ENCODE assay signal across 21 cellular contexts in genomic region chr4:168677879-168678278, GRCh38.
"Had no signal": no experiment of that assay in that cellular context is flagged by ENCODE, and none has a peak within 500 bp of the region (broad histone marks: within the 10 kb centered on the region; RNA-seq: fewer than 3 reads in every experiment).

No MANE protein-coding gene starts in this region.

- FAIRE-seq: colon had no signal

- DNase-seq: activated CD4-positive, alpha-beta T cell treated with anti-CD3 and anti-CD28 coated beads for 1 hour; activated gamma-delta T cell treated with Interleukin-2 at 50 U/mL for 16 hours; activated T-cell treated with anti-CD3 and anti-CD28 coated beads, Interleukin-2, amount 50 U/mL, for 1 hour; anterior cingulate cortex; central memory CD4-positive, alpha-beta T cell; effector memory CD4-positive, alpha-beta T cell; foreskin keratinocyte; glutamatergic neuron; hippocampal formation; naive B cell; ovary; stimulated activated CD4-positive, alpha-beta T cell treated with anti-CD3 and anti-CD28 coated beads, Interleukin-2, amount 100 ng/mL, for 48 hours; stimulated activated CD8-positive, alpha-beta memory T cell treated with anti-CD3 and anti-CD28 coated beads, Interleukin-4, amount 100 ng/mL, for 48 hours; stimulated activated naive B cell treated with anti-CD40 and anti-IgM and Interleukin-4, amounts not matched to agents 10 μg/mL and 1 μg/mL and 100 μg/mL, for 72 hours; T-cell; transverse colon had no signal

- H3K4me1 ChIP-seq: foreskin keratinocyte had no signal

- H3K4me3 ChIP-seq: ovary, transverse colon, vagina had no signal

- H3K36me3 Mint-ChIP-seq: activated naive CD4-positive, alpha-beta T cell treated with anti-CD3 and anti-CD28 coated beads, Interleukin-2, amount 50 U/mL, for 24 hours; naive B cell; stimulated activated naive B cell treated with anti-CD40 and anti-IgM and Interleukin-4, amounts not matched to agents 10 μg/mL and 1 μg/mL and 100 μg/mL, for 72 hours; T-cell had no signal

- H3K27me3 Mint-ChIP-seq: brain had no signal

- H3K9me3 ChIP-seq: ovary, transverse colon, vagina had no signal

- H3K27me3 ChIP-seq: foreskin keratinocyte, ovary, transverse colon, vagina had no signal

- H3K4me3 Mint-ChIP-seq: activated naive CD4-positive, alpha-beta T cell treated with anti-CD3 and anti-CD28 coated beads, Interleukin-2, amount 50 U/mL, for 24 hours; brain; naive B cell; stimulated activated naive B cell treated with anti-CD40 and anti-IgM and Interleukin-4, amounts not matched to agents 10 μg/mL and 1 μg/mL and 100 μg/mL, for 72 hours; T-cell; T-helper 2 cell treated with Interferon-gamma antibody and Interleukin-4, amounts not matched to agents 5 μg/mL and 100 μg/mL, for 36 hours had no signal

- H3K27ac ChIP-seq: foreskin keratinocyte, ovary, transverse colon, vagina had no signal

- ATAC-seq: foreskin keratinocyte; stimulated activated naive B cell treated with anti-CD40 and anti-IgM and Interleukin-4, amounts not matched to agents 10 μg/mL and 1 μg/mL and 100 μg/mL, for 72 hours; T-cell had no signal

- H3K4me1 Mint-ChIP-seq: activated naive CD4-positive, alpha-beta T cell treated with anti-CD3 and anti-CD28 coated beads, Interleukin-2, amount 50 U/mL, for 24 hours; brain; naive B cell; T-cell had no signal

- H3K36me3 ChIP-seq: ovary, transverse colon, vagina had no signal

- H3K27ac Mint-ChIP-seq: activated naive CD4-positive, alpha-beta T cell treated with anti-CD3 and anti-CD28 coated beads, Interleukin-2, amount 50 U/mL, for 24 hours; brain; stimulated activated naive B cell treated with anti-CD40 and anti-IgM and Interleukin-4, amounts not matched to agents 10 μg/mL and 1 μg/mL and 100 μg/mL, for 72 hours; T-cell; T-helper 2 cell treated with Interferon-gamma antibody and Interleukin-4, amounts not matched to agents 5 μg/mL and 100 μg/mL, for 36 hours had no signal

- H3K9me3 Mint-ChIP-seq: activated naive CD4-positive, alpha-beta T cell treated with anti-CD3 and anti-CD28 coated beads, Interleukin-2, amount 50 U/mL, for 24 hours; brain; stimulated activated naive B cell treated with anti-CD40 and anti-IgM and Interleukin-4, amounts not matched to agents 10 μg/mL and 1 μg/mL and 100 μg/mL, for 72 hours; T-cell; T-helper 2 cell treated with Interferon-gamma antibody and Interleukin-4, amounts not matched to agents 5 μg/mL and 100 μg/mL, for 36 hours had no signal
